10 cellular contexts compared by ENCODE assay signal in the genomic region with DNA sequence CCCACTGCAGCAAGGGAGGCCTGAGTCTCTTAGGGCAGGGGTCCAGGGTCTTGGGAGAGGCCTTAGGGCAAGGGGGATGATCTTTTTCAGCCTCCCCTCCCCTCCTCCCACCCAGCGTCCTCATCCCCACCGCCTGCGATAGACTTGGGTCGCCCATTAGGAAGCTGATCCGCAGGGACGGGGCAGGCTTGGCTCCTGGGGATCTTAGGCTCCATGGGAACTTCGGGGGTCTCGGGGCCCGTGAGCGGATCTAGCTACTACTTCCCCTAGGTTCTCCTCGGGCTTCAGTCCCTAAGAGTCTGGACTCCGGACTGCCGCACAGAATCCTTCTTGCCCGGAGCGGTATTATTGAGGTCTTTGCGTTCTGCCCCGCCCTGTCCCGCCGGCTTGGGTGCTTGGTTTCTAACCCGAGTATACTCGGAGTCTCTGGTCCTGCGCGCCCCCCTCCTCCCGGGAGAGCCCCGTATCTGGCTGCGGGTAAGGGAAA. TPM values are rescaled to one million over a fixed set of nuclear protein-coding genes. Genes with fewer than 3 reads are reported as not detected.
DNase-seq lines count a peak whose midpoint lies in the region; ATAC-seq, FAIRE-seq and TF ChIP-seq lines count a peak whose summit lies in the region.
"Had no signal": no experiment of that assay in that cellular context is flagged by ENCODE, and none has a peak within 500 bp of the region (broad histone marks: within the 10 kb centered on the region; RNA-seq: fewer than 3 reads in every experiment).

No MANE protein-coding gene starts in this region.

- CTCF ChIA-PET in RWPE1 (lab: Yijun Ruan, JAX): interaction anchor here (0.9 kb wide), 1 partner anchor 270 kb away, joined by 3 read pairs; no protein-coding TSS in a partner anchor

- peak; percentile 18 for DNase-seq in ELF-1 (ENCODE audit: low read depth, low spot score)
- no peak for DNase-seq in RWPE1 (ENCODE audit: low spot score)
- DNase-seq in fibroblast of mammary gland (ENCODE audit: low read depth): no peak
- DNase-seq in psoas muscle: peak in 1 of 2 donors; percentile 49
- no peak for DNase-seq in 8988T
- no peak for DNase-seq in RCC 7860 (ENCODE audit: low spot score)
- no peak for DNase-seq in HUDEP-2 (lab: John Stamatoyannopoulos, UW; ENCODE audit: unreplicated experiment in 76 of 76)
- DNase-seq: stimulated activated CD4-positive, alpha-beta T cell treated with anti-CD3 and anti-CD28 coated beads, Interleukin-2, amount 100 ng/mL, for 48 hours had no signal

- no peak for ATAC-seq in psoas muscle
- no peak for ATAC-seq in GM19324 (IDR thresholded peaks at IDR 0.05; ENCODE audit: low FRiP score, unreplicated experiment)

- peaks cover 0 to 66% (median 22%) of the 10 kb centered on the region in 3 donors for H3K27me3 ChIP-seq in psoas muscle (ENCODE audit: insufficient read depth in 3 of 3, low read length in 2 of 3)

- H3K27ac ChIP-seq in RWPE1 (peak overlapping the region; percentile 71), psoas muscle (no peak overlapping the region)

- H3K4me1 ChIP-seq in psoas muscle: peaks cover 8% of the 10 kb centered on the region

- H3K4me3 ChIP-seq in fibroblast of mammary gland (ENCODE audit: control insufficient read depth, low read depth, low read length) (peak overlapping the region; percentile 37), psoas muscle (peak overlapping the region; percentile 52)
- H3K4me3 ChIP-seq: mucosa of descending colon had no signal

- H3K36me3 ChIP-seq in psoas muscle (ENCODE audit: insufficient read depth in 1 of 2, low read depth in 1 of 2): no peaks in the 10 kb centered on the region

- H3K9me3 ChIP-seq in psoas muscle: no peaks in the 10 kb centered on the region
- H3K9me3 ChIP-seq: mucosa of descending colon had no signal

- intact Hi-C loops in psoas muscle (cut with DNase I): loop anchor here in 1 of 2 donors (10.0 kb wide), 1 partner anchor 200 kb away; no protein-coding TSS in a partner anchor

- TF ChIP-seq CTCF in RWPE1 (conservative IDR thresholded peaks at IDR 0.05; ENCODE audit: low read depth) (no peak), fibroblast of mammary gland (conservative IDR thresholded peaks at IDR 0.05; ENCODE audit: control insufficient read depth, insufficient read depth, low read depth, low read length) (no peak), psoas muscle (IDR thresholded peaks at IDR 0.05) (no peak)

- POLR2A ChIA-PET in RWPE1 (lab: Yijun Ruan, JAX; ENCODE audit: low non-redundant PET): no interaction called here

- no peak for FAIRE-seq in RCC 7860 (lab: Jason Lieb, UNC)

- 1 to 2% (median 2%) methylated on average over 24 to 26 of the region's 26 CpGs for WGBS in psoas muscle, 3 donors

RNA-seq across cellular contexts. Expression of a gene that starts 2.2 kb away (rescaled TPM):
- total RNA-seq in psoas muscle: under 1 TPM in 1 of 4 donors, not detected in 3; 0.54 TPM
- under 1 TPM; 0.08 to 0.30 (median 0.20) TPM for polyA plus RNA-seq in psoas muscle
